8 cellular contexts compared by ENCODE assay signal in the genomic region with DNA sequence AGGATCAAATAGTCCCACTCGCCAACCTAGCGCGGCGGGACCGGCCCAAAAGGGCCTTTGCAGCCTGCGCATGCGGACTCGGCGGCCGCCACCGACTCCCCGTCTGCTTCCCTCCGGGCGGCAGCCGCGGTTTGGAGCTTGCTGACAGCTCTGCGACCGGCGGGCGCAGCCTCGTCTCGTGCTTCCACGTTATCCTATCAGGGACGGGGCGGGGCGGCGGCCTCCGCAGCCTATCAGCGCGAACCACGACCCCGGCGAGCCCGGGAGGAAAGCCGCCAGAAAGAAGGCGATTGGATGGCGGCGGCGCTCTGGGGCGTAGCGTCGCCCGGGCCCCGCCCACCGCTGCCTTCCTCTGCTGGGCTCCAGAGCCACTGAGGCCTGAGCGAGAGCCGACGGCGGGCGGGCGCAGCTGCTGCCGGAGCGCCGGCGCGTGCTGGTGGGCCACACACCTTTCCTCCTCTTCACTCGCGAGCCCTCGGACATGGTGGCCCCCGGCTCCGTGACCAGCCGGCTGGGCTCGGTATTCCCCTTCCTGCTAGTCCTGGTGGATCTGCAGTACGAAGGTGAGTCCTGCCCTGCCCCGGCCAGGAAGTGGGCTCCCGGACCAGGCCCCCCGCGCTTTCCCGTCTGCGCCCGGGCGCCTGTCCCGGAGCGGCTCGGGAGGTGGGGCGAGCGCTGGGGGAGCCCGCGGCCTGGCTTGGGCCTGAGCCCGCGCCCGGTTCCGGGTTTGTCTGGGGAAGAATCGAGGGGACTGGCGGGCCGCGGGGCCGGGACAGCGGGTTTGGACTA. TPM values are rescaled to one million over a fixed set of nuclear protein-coding genes. Genes with fewer than 3 reads are reported as not detected.
A peak's percentile ranks its signal among the peaks of the same experiment; 100 is the strongest.
DNase-seq lines count a peak whose midpoint lies in the region; ATAC-seq, FAIRE-seq and TF ChIP-seq lines count a peak whose summit lies in the region.

A gene with protein sequence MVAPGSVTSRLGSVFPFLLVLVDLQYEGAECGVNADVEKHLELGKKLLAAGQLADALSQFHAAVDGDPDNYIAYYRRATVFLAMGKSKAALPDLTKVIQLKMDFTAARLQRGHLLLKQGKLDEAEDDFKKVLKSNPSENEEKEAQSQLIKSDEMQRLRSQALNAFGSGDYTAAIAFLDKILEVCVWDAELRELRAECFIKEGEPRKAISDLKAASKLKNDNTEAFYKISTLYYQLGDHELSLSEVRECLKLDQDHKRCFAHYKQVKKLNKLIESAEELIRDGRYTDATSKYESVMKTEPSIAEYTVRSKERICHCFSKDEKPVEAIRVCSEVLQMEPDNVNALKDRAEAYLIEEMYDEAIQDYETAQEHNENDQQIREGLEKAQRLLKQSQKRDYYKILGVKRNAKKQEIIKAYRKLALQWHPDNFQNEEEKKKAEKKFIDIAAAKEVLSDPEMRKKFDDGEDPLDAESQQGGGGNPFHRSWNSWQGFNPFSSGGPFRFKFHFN (plus strand): TSS at position 365 of the 789 bp plus-strand sequence. CDS start 117 bp downstream, at position 482.

- FAIRE-seq in colon (lab: Jason Lieb, UNC), result peak; percentile 71

- no peak for TF ChIP-seq CTCF in BE2C (IDR thresholded peaks at IDR 0.05; ENCODE audit: low read depth, low read length)

- H3K4me1 ChIP-seq in BE2C, result no peaks in the 10 kb centered on the region

- ATAC-seq in HG03460 (IDR thresholded peaks at IDR 0.05; ENCODE audit: unreplicated experiment), result peak; percentile 92

- peak within 1 kb of the TSS; percentile 98 for H3K4me3 ChIP-seq in BE2C (ENCODE audit: low read depth, low read length)

- DNase-seq in BE2C (peak; percentile 99), GM19240 (ENCODE audit: insufficient read length, low spot score) (peak; percentile 72), NCI-H526 (lab: John Stamatoyannopoulos, UW) (peak; percentile 98 to 100), kidney tubule cell (ENCODE audit: low spot score) (peak; percentile 99)
- DNase-seq in activated CD4-positive, alpha-beta T cell treated with anti-CD3 and anti-CD28 coated beads for 48 hours, result peak; percentile 98
- DNase-seq in stimulated activated CD4-positive, alpha-beta T cell treated with anti-CD3 and anti-CD28 coated beads, Interleukin-1b, Interleukin-23, amount 100 ng/mL, for 24 hours (ENCODE audit: low read depth in 4 of 4, low spot score in 1 of 4), result peak; percentile 90 to 98 (median 93)

- H3K9me3 ChIP-seq in BE2C, result no peaks in the 10 kb centered on the region

- H3K27me3 ChIP-seq in BE2C, result no peaks in the 10 kb centered on the region

- H3K36me3 ChIP-seq in BE2C, result no peaks in the 10 kb centered on the region

RNA-seq across cellular contexts. Expression of the gene that starts here (rescaled TPM):
- polyA plus RNA-seq in BE2C (2012; ENCODE audit: insufficient read depth, insufficient read length, low read depth), result 6.6 TPM

Comparison
In these comparisons a context has a peak if more than half of its experiments do, and no peak if none do; other contexts are left out.
1. Peak in every context shown above with its lines: DNase-seq, ATAC-seq and H3K4me3 ChIP-seq.